In the genomic region with DNA sequence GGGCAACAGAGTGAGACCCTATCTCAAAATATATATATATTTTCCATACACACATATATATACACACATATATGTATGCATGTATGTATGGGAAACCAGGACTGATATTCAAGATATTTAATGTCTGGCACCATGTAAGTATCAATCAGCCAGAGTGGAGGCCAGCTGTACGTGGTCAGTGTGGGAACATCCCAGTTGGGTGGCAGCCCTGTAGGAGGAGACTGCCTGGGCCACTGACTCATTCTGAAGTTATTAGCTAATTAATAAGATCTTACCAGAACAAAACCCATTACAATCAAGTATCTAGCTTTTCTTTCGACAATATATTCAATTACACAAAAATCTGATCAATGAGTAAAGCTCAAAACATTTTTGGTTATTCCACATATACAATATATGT, we compare ENCODE assay signal across 18 cellular contexts.
DNase-seq lines count a peak whose midpoint lies in the region; ATAC-seq and TF ChIP-seq lines count a peak whose summit lies in the region.
"Had no signal": no experiment of that assay in that cellular context is flagged by ENCODE, and none has a peak within 500 bp of the region (broad histone marks: within the 10 kb centered on the region; RNA-seq: fewer than 3 reads in every experiment).

No MANE protein-coding gene starts in this region.

- POLR2A ChIA-PET in activated CD8-positive, alpha-beta T cell treated with anti-CD3 and anti-CD28 coated beads, Interleukin-2, amount 10 ng/mL, durations not matched to agents 7 days and 5 days (lab: Charles Lee), result no interaction called here
- POLR2A ChIA-PET in T-cell (lab: Charles Lee), result no interaction called here

- H3F3A ChIP-seq in GM23248 (ENCODE audit: insufficient read depth), result no peaks in the 10 kb centered on the region

- H3K79me2 ChIP-seq in GM23248 (ENCODE audit: insufficient read depth), result no peaks in the 10 kb centered on the region

- no peaks in the 10 kb centered on the region for H3K4me1 Mint-ChIP-seq in activated CD8-positive, alpha-beta T cell treated with anti-CD3 and anti-CD28 coated beads, Interleukin-2, amount 10 ng/mL, durations not matched to agents 7 days and 5 days (ENCODE audit: low read depth)
- H3K4me1 Mint-ChIP-seq in T-cell, result no peaks in the 10 kb centered on the region
- H3K4me1 Mint-ChIP-seq: CD4-positive, alpha-beta memory T cell had no signal

- no peaks in the 10 kb centered on the region for H3K9me3 ChIP-seq in GM23248 (ENCODE audit: low read depth)
- H3K9me3 ChIP-seq: BLaER1 had no signal

- no peaks in the 10 kb centered on the region for H3K9me2 ChIP-seq in GM23248 (ENCODE audit: insufficient read depth)

- H3K4me3 Mint-ChIP-seq in activated CD8-positive, alpha-beta T cell treated with anti-CD3 and anti-CD28 coated beads, Interleukin-2, amount 10 ng/mL, durations not matched to agents 7 days and 5 days, result no peak overlapping the region
- H3K4me3 Mint-ChIP-seq in T-cell, result no peak overlapping the region
- H3K4me3 Mint-ChIP-seq: CD4-positive, alpha-beta memory T cell had no signal

- no peaks in the 10 kb centered on the region for H3K27me3 ChIP-seq in GM23248 (replicated peaks; ENCODE audit: insufficient read depth)
- H3K27me3 ChIP-seq: BLaER1 had no signal

- WGBS in GM23248 (ENCODE audit: low coverage in 1 of 2, low lambda C conversion rate in 2 of 2, missing lambda C conversion rate in 2 of 2), 2 experiments, result 72 to 78% methylated on average over 2 of the region's 2 CpGs

- no peak for TF ChIP-seq CTCF in astrocyte of the spinal cord (IDR thresholded peaks at IDR 0.05; ENCODE audit: low read depth, low read length)

- DNase-seq in AG08395 (ENCODE audit: low spot score) (peak; percentile 26), GM23248 (peak; percentile 33), astrocyte of the spinal cord (ENCODE audit: low read depth, low spot score) (peak; percentile 19), iris pigment epithelial cell (ENCODE audit: low read depth) (peak; percentile 40), NOMO-1 treated with dmso at 0.1 percent for 144 hours (lab: John Stamatoyannopoulos, UW; ENCODE audit: unreplicated experiment) (no peak), T-cell (no peak)
- DNase-seq in activated CD8-positive, alpha-beta T cell treated with anti-CD3 and anti-CD28 coated beads, Interleukin-2, amount 10 ng/mL, durations not matched to agents 7 days and 5 days, result no peak
- DNase-seq: CD4-positive, alpha-beta memory T cell; KBM-7; NCI-H1105 treated with DMSO at 0.1 percent for 48 hours; NCI-H1694; NCI-H2081 treated with DMSO at 0.1 percent for 48 hours; NCI-H748 treated with DMSO at 0.1 percent for 48 hours; NK-92 treated with Interleukin-12 subunit alpha and Interleukin-12 subunit beta, amount 100 ng/mL, for 24 hours; Right ventricle myocardium superior had no signal

- H3K4me1 ChIP-seq in GM23248 (ENCODE audit: insufficient read depth), result no peaks in the 10 kb centered on the region; the same call in 1 of the 2 replicates
- H3K4me1 ChIP-seq: BLaER1 had no signal

- no peak for ATAC-seq in activated CD8-positive, alpha-beta T cell treated with anti-CD3 and anti-CD28 coated beads, Interleukin-2, amount 10 ng/mL, durations not matched to agents 7 days and 5 days
- no peak for ATAC-seq in GM18511 (IDR thresholded peaks at IDR 0.05; ENCODE audit: unreplicated experiment)
- no peak for ATAC-seq in T-cell (replicated peaks in 1 of 4)

- no peak overlapping the region for H3K27ac Mint-ChIP-seq in activated CD8-positive, alpha-beta T cell treated with anti-CD3 and anti-CD28 coated beads, Interleukin-2, amount 10 ng/mL, durations not matched to agents 7 days and 5 days
- H3K27ac Mint-ChIP-seq in T-cell, result no peak overlapping the region
- H3K27ac Mint-ChIP-seq: CD4-positive, alpha-beta memory T cell had no signal

- peaks cover 24% of the 10 kb centered on the region for H3K36me3 ChIP-seq in GM23248 (ENCODE audit: low read depth)

- no peak overlapping the region for H3K9ac ChIP-seq in GM23248
- H3K9ac ChIP-seq: BLaER1 had no signal

- no peaks in the 10 kb centered on the region for H3K27me3 Mint-ChIP-seq in activated CD8-positive, alpha-beta T cell treated with anti-CD3 and anti-CD28 coated beads, Interleukin-2, amount 10 ng/mL, durations not matched to agents 7 days and 5 days (ENCODE audit: low read depth)
- H3K27me3 Mint-ChIP-seq in T-cell, result no peaks in the 10 kb centered on the region
- H3K27me3 Mint-ChIP-seq: CD4-positive, alpha-beta memory T cell had no signal

- H3K36me3 Mint-ChIP-seq in activated CD8-positive, alpha-beta T cell treated with anti-CD3 and anti-CD28 coated beads, Interleukin-2, amount 10 ng/mL, durations not matched to agents 7 days and 5 days (ENCODE audit: low read depth), result peaks cover 9% of the 10 kb centered on the region
- H3K36me3 Mint-ChIP-seq in T-cell, result peaks cover 60% of the 10 kb centered on the region

- H3K27ac ChIP-seq in GM23248, result no peak overlapping the region
- H3K27ac ChIP-seq: 22Rv1, BLaER1 had no signal

- H3K9me3 Mint-ChIP-seq in activated CD8-positive, alpha-beta T cell treated with anti-CD3 and anti-CD28 coated beads, Interleukin-2, amount 10 ng/mL, durations not matched to agents 7 days and 5 days (ENCODE audit: insufficient read depth), result no peaks in the 10 kb centered on the region
- no peaks in the 10 kb centered on the region for H3K9me3 Mint-ChIP-seq in T-cell
- H3K9me3 Mint-ChIP-seq: CD4-positive, alpha-beta memory T cell had no signal

- CTCF ChIA-PET in activated CD8-positive, alpha-beta T cell treated with anti-CD3 and anti-CD28 coated beads, Interleukin-2, amount 10 ng/mL, durations not matched to agents 7 days and 5 days (lab: Charles Lee), result no interaction called here
- CTCF ChIA-PET in T-cell (lab: Charles Lee), result interaction anchor here (0.6 kb wide), 2 partner anchors 15 to 97 kb away, joined by 3 read pairs; no protein-coding TSS in a partner anchor

- H3K4me2 ChIP-seq in GM23248 (ENCODE audit: unreplicated experiment), result no peak overlapping the region
- H3K4me2 ChIP-seq: BLaER1 had no signal

- no peak overlapping the region for H2AFZ ChIP-seq in GM23248

- H3K4me3 ChIP-seq in GM23248 (no peak overlapping the region), astrocyte of the spinal cord (ENCODE audit: low read depth, low read length) (no peak overlapping the region)
- H3K4me3 ChIP-seq: BLaER1 had no signal

- in situ Hi-C loops in GM23248 (cut with MboI) (no loop called here), astrocyte of the spinal cord (cut with HindIII; ENCODE audit: low sequenced_read_pairs) (no loop called here)

- H4K20me1 ChIP-seq in GM23248 (ENCODE audit: insufficient read depth), result no peaks in the 10 kb centered on the region
- H4K20me1 ChIP-seq: BLaER1 had no signal

Comparison
In these comparisons a context has a peak if more than half of its experiments do, and no peak if none do; other contexts are left out.
1. DNase-seq: peak in AG08395 (single experiment), GM23248 (single experiment), astrocyte of the spinal cord (single experiment) and iris pigment epithelial cell (single experiment); none in NOMO-1 treated with dmso at 0.1 percent for 144 hours (single experiment), activated CD8-positive, alpha-beta T cell treated with anti-CD3 and anti-CD28 coated beads, Interleukin-2, amount 10 ng/mL, durations not matched to agents 7 days and 5 days (single experiment) and T-cell (0 of 34).